24 cellular contexts compared by ENCODE assay signal in the genomic region with DNA sequence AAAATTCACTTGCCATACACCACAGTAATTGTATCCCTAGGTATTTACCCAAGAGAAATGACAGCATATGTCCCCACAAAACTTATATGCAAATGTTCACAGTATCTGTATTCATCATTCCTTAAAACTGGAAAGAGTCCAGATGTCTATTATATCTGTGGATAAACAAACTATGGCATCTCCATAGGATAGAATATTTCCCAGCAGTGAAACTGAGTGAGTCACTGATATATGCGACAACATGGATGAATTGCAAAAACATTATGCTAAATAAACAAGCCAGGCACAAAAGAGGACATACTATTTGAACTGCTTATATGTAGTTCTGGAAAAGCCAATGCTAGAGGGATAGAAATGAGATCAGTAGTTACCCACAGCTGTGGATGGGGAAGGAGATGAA.
DNase-seq lines count a peak whose midpoint lies in the region; ATAC-seq and TF ChIP-seq lines count a peak whose summit lies in the region.
"Had no signal": no experiment of that assay in that cellular context is flagged by ENCODE, and none has a peak within 500 bp of the region (broad histone marks: within the 10 kb centered on the region; RNA-seq: fewer than 3 reads in every experiment).

No MANE protein-coding gene starts in this region.

- no peak overlapping the region for H3K27ac ChIP-seq in neural progenitor cell
- H3K27ac ChIP-seq: 22Rv1, neutrophil, skin epidermis had no signal

- no peaks in the 10 kb centered on the region for H3K27me3 Mint-ChIP-seq in neural progenitor cell (ENCODE audit: insufficient read depth, low read depth)
- H3K27me3 Mint-ChIP-seq: activated naive CD4-positive, alpha-beta T cell treated with anti-CD3 and anti-CD28 coated beads, Interleukin-2, amount 10 ng/mL, durations not matched to agents 7 days and 5 days; CD4-positive, CD25-positive, alpha-beta regulatory T cell; central memory CD8-positive, alpha-beta T cell had no signal

- no peak overlapping the region for H2AFZ ChIP-seq in neural progenitor cell (replicated peaks)

- TF ChIP-seq CTCF in astrocyte of the spinal cord (IDR thresholded peaks at IDR 0.05; ENCODE audit: low read depth, low read length) (no peak), neural progenitor cell (IDR thresholded peaks at IDR 0.05) (no peak), GM10266 (IDR thresholded peaks at IDR 0.05; ENCODE audit: control insufficient read depth, insufficient read depth, low read depth, missing control alignments) (no peak)

- no peak overlapping the region for H3K4me2 ChIP-seq in neural progenitor cell

- no peak overlapping the region for H3K9ac ChIP-seq in neural progenitor cell

- peaks cover 20% of the 10 kb centered on the region for H3K4me1 Mint-ChIP-seq in neural progenitor cell
- H3K4me1 Mint-ChIP-seq: activated naive CD4-positive, alpha-beta T cell treated with anti-CD3 and anti-CD28 coated beads, Interleukin-2, amount 10 ng/mL, durations not matched to agents 7 days and 5 days; CD4-positive, CD25-positive, alpha-beta regulatory T cell; central memory CD8-positive, alpha-beta T cell had no signal

- H3K9me3 Mint-ChIP-seq in neural progenitor cell: peaks cover 3% of the 10 kb centered on the region
- H3K9me3 Mint-ChIP-seq: activated naive CD4-positive, alpha-beta T cell treated with anti-CD3 and anti-CD28 coated beads, Interleukin-2, amount 10 ng/mL, durations not matched to agents 7 days and 5 days had no signal

- H3K9me3 ChIP-seq in neural progenitor cell (ENCODE audit: low read depth): no peaks in the 10 kb centered on the region
- H3K9me3 ChIP-seq: neutrophil had no signal

- in situ Hi-C loops in astrocyte of the spinal cord (cut with HindIII; ENCODE audit: low sequenced_read_pairs): no loop called here

- no peaks in the 10 kb centered on the region for H3K79me2 ChIP-seq in neural progenitor cell (ENCODE audit: low read depth)

- H3K4me1 ChIP-seq in neural progenitor cell: peaks cover 9% of the 10 kb centered on the region

- H3K36me3 Mint-ChIP-seq in neural progenitor cell: no peaks in the 10 kb centered on the region
- H3K36me3 Mint-ChIP-seq: activated naive CD4-positive, alpha-beta T cell treated with anti-CD3 and anti-CD28 coated beads, Interleukin-2, amount 10 ng/mL, durations not matched to agents 7 days and 5 days; CD4-positive, CD25-positive, alpha-beta regulatory T cell had no signal

- no peaks in the 10 kb centered on the region for H3K27me3 ChIP-seq in neural progenitor cell
- H3K27me3 ChIP-seq: neutrophil had no signal

- no peaks in the 10 kb centered on the region for H3F3A ChIP-seq in neural progenitor cell (ENCODE audit: low read depth)

- H4K20me1 ChIP-seq in neural progenitor cell (ENCODE audit: low read depth): no peaks in the 10 kb centered on the region

- ATAC-seq in GM18861 (IDR thresholded peaks at IDR 0.05; ENCODE audit: unreplicated experiment): no peak
- ATAC-seq: Right ventricle myocardium inferior had no signal

- DNase-seq in NCI-H1105 treated with DMSO at 0.1 percent for 48 hours (lab: John Stamatoyannopoulos, UW) (peak; percentile 13), NCI-H1105 (lab: John Stamatoyannopoulos, UW) (no peak), NCI-H1694 treated with DMSO at 0.1 percent for 48 hours (lab: John Stamatoyannopoulos, UW) (peak; percentile 10), astrocyte of the spinal cord (ENCODE audit: low read depth, low spot score) (peak; percentile 16), neural progenitor cell (ENCODE audit: low spot score) (no peak), GM10266 (ENCODE audit: extremely low spot score) (no peak), NCI-H187 (lab: John Stamatoyannopoulos, UW) (no peak)
- DNase-seq: activated naive CD4-positive, alpha-beta T cell treated with anti-CD3 and anti-CD28 coated beads, Interleukin-2, amount 10 ng/mL, durations not matched to agents 7 days and 5 days; CD4-positive, CD25-positive, alpha-beta regulatory T cell; dermis blood vessel endothelial cell; GDM1; head of caudate nucleus; Kasumi-1; NCI-H1048; NCI-H774; stimulated activated CD4-positive, alpha-beta T cell treated with anti-CD3 and anti-CD28 coated beads, Interleukin-1b, Interleukin-23, amount 100 ng/mL, for 48 hours; T1000 had no signal

- no peak overlapping the region for H3K4me3 ChIP-seq in astrocyte of the spinal cord (ENCODE audit: low read depth, low read length)
- H3K4me3 ChIP-seq in neural progenitor cell: no peak overlapping the region
- H3K4me3 ChIP-seq: lung, skin epidermis had no signal

- H3K27ac Mint-ChIP-seq in neural progenitor cell: peak overlapping the region; percentile 58
- H3K27ac Mint-ChIP-seq: activated naive CD4-positive, alpha-beta T cell treated with anti-CD3 and anti-CD28 coated beads, Interleukin-2, amount 10 ng/mL, durations not matched to agents 7 days and 5 days; CD4-positive, CD25-positive, alpha-beta regulatory T cell had no signal

- H3K4me3 Mint-ChIP-seq in neural progenitor cell: no peak overlapping the region
- H3K4me3 Mint-ChIP-seq: activated naive CD4-positive, alpha-beta T cell treated with anti-CD3 and anti-CD28 coated beads, Interleukin-2, amount 10 ng/mL, durations not matched to agents 7 days and 5 days; CD4-positive, CD25-positive, alpha-beta regulatory T cell; central memory CD8-positive, alpha-beta T cell had no signal

- H3K36me3 ChIP-seq in neural progenitor cell: no peaks in the 10 kb centered on the region
- H3K36me3 ChIP-seq: neutrophil had no signal

Comparison
In these comparisons a context has a peak if more than half of its experiments do, and no peak if none do; other contexts are left out.
1. DNase-seq: peak in NCI-H1105 treated with DMSO at 0.1 percent for 48 hours (single experiment), NCI-H1694 treated with DMSO at 0.1 percent for 48 hours (single experiment) and astrocyte of the spinal cord (single experiment); none in NCI-H1105 (single experiment), neural progenitor cell (single experiment), GM10266 (single experiment) and NCI-H187 (0 of 2).